Comparison of ENCODE assay signal across 7 cellular contexts in genomic region chr5:151081426-151082273, GRCh38. TPM values are rescaled to one million over a fixed set of nuclear protein-coding genes. Genes with fewer than 3 reads are reported as not detected.
A peak's percentile ranks its signal among the peaks of the same experiment; 100 is the strongest.
DNase-seq lines count a peak whose midpoint lies in the region; ATAC-seq, FAIRE-seq and TF ChIP-seq lines count a peak whose summit lies in the region.

No MANE protein-coding gene starts in this region.

- no peak overlapping the region for H2BK5ac ChIP-seq in H9 (ENCODE audit: insufficient read length, low read length)

- H4K8ac ChIP-seq in H9 (replicated peaks; ENCODE audit: insufficient read length, low read depth, low read length) = no peak overlapping the region

- no peak for DNase-seq in H9
- no peak for DNase-seq in OCI-LY7 (ENCODE audit: low spot score)
- DNase-seq in dermis microvascular lymphatic vessel endothelial cell (ENCODE audit: low read depth in 2 of 2) = peak; percentile 80 to 88
- DNase-seq in naive thymus-derived CD8-positive, alpha-beta T cell = no peak
- no peak for DNase-seq in frontal cortex (ENCODE audit: low spot score in 2 of 2)
- DNase-seq in effector CD8-positive, alpha-beta T cell (lab: John Stamatoyannopoulos, UW) = no peak

- H3K36me3 Mint-ChIP-seq in H9 (ENCODE audit: insufficient read depth in 1 of 3, low read depth in 3 of 3) = no peaks in the 10 kb centered on the region; a peak in 2 of 7 replicates
- H3K36me3 Mint-ChIP-seq in naive thymus-derived CD8-positive, alpha-beta T cell = peaks cover 0 to 10% (median 5%) of the 10 kb centered on the region in 3 donors

- H3K14ac ChIP-seq in H9 (ENCODE audit: insufficient read depth, low read length) = peak overlapping the region; percentile 85

- H4K5ac ChIP-seq in H9 (ENCODE audit: insufficient read length, low read depth, low read length) = no peak overlapping the region

- no peaks in the 10 kb centered on the region for H3K79me1 ChIP-seq in H9 (ENCODE audit: insufficient read depth, low read depth, low read length, poor library complexity, severe bottlenecking)

- H3K18ac ChIP-seq in H9 (ENCODE audit: insufficient read length, low read depth, low read length) = peak overlapping the region; percentile 67

- H3K9me2 ChIP-seq in OCI-LY7 (ENCODE audit: insufficient read depth, low read length) = no peaks in the 10 kb centered on the region

- H4K91ac ChIP-seq in H9 (ENCODE audit: insufficient read length, low read depth, low read length) = no peak overlapping the region

- TSS peak; percentile 92 for BruUV-seq in OCI-LY7 (replicated peaks; lab: Mats Ljungman, UMichigan)

- no CpG with 5 or more reads among the region's 15 CpGs for WGBS in H9 (ENCODE audit: extremely low coverage, insufficient read length, low lambda C conversion rate)

- H3K4me3 Mint-ChIP-seq in H9 = peak overlapping the region; percentile 76 to 87
- peak overlapping the region; percentile 82 to 93 (median 88) for H3K4me3 Mint-ChIP-seq in naive thymus-derived CD8-positive, alpha-beta T cell

- FAIRE-seq in frontal cortex (lab: Jason Lieb, UNC) = no peak

- TF ChIP-seq CTCF in H9 (conservative IDR thresholded peaks at IDR 0.05) = no peak
- TF ChIP-seq CTCF in OCI-LY7 (conservative IDR thresholded peaks at IDR 0.05; ENCODE audit: low read length) = no peak

- peak overlapping the region in 2 of 3 experiments; percentile 83 to 95; a peak in 4 of 7 replicates for H3K27ac Mint-ChIP-seq in H9
- H3K27ac Mint-ChIP-seq in naive thymus-derived CD8-positive, alpha-beta T cell = peak overlapping the region; percentile 75 to 97 (median 92)

- no peak overlapping the region for H2BK15ac ChIP-seq in H9 (ENCODE audit: low read depth, low read length)

- peaks cover 1% of the 10 kb centered on the region for H3K27me3 Mint-ChIP-seq in H9 (ENCODE audit: low read depth)
- no peaks in the 10 kb centered on the region for H3K27me3 Mint-ChIP-seq in naive thymus-derived CD8-positive, alpha-beta T cell

- H3K9me3 ChIP-seq in H9 (ENCODE audit: control insufficient read depth, low read depth, low read length) = no peaks in the 10 kb centered on the region
- no peaks in the 10 kb centered on the region for H3K9me3 ChIP-seq in OCI-LY7 (ENCODE audit: low read length)

- no peaks in the 10 kb centered on the region for H3K9me3 Mint-ChIP-seq in H9
- H3K9me3 Mint-ChIP-seq in naive thymus-derived CD8-positive, alpha-beta T cell = no peaks in the 10 kb centered on the region

- peak overlapping the region; percentile 10 for H2BK12ac ChIP-seq in H9 (ENCODE audit: insufficient read length, low read depth, low read length)

- ATAC-seq in naive thymus-derived CD8-positive, alpha-beta T cell = no peak
- ATAC-seq in GM21367 (IDR thresholded peaks at IDR 0.05; ENCODE audit: unreplicated experiment) = no peak

- H3K4me1 Mint-ChIP-seq in H9 = peaks cover 25 to 28% of the 10 kb centered on the region in 2 experiments
- H3K4me1 Mint-ChIP-seq in naive thymus-derived CD8-positive, alpha-beta T cell = peaks cover 33 to 89% (median 59%) of the 10 kb centered on the region in 4 donors

- H3K4me3 ChIP-seq in OCI-LY7 (ENCODE audit: low read depth, low read length, poor library complexity, severe bottlenecking) = peak overlapping the region; percentile 88

- no peak overlapping the region for H3K23ac ChIP-seq in H9 (ENCODE audit: insufficient read length, low read depth, low read length)

- H3K23me2 ChIP-seq in H9 (ENCODE audit: insufficient read length, low read depth, low read length, poor library complexity, severe bottlenecking) = peaks cover 5% of the 10 kb centered on the region

- peak overlapping the region; percentile 62 for H3K9ac ChIP-seq in H9 (ENCODE audit: extremely low read depth, insufficient read length, low read length)

- no peak overlapping the region for H2AK5ac ChIP-seq in H9 (ENCODE audit: insufficient read length, low read length)

- H4K20me1 ChIP-seq in H9 (ENCODE audit: control insufficient read depth, insufficient read depth, insufficient read length) = no peaks in the 10 kb centered on the region
- H4K20me1 ChIP-seq in OCI-LY7 (ENCODE audit: insufficient read depth, low read length) = peaks cover 13% of the 10 kb centered on the region; the same call in 1 of the 2 replicates

- H2BK20ac ChIP-seq in H9 (ENCODE audit: low read depth, low read length, poor library complexity, severe bottlenecking) = no peak overlapping the region

- H3K36me3 ChIP-seq in OCI-LY7 (ENCODE audit: insufficient read depth, low read length) = peaks cover 17% of the 10 kb centered on the region

- no peak overlapping the region for H3K4ac ChIP-seq in H9 (ENCODE audit: low read depth, low read length)

- intact Hi-C loops in OCI-LY7 (cut with micrococcal nuclease; ENCODE audit: unreplicated experiment) = loop anchor here (1.0 to 2.0 kb wide), 2 partner anchors 43 to 171 kb away; no protein-coding TSS in a partner anchor

- H3K4me1 ChIP-seq in H9 (ENCODE audit: insufficient read depth, low read length) = no peaks in the 10 kb centered on the region
- peaks cover 67% of the 10 kb centered on the region for H3K4me1 ChIP-seq in OCI-LY7 (ENCODE audit: insufficient read depth, low read length, poor library complexity, severe bottlenecking)

- H3K4me2 ChIP-seq in H9 (ENCODE audit: insufficient read depth, insufficient read length, low read length) = peak overlapping the region; percentile 67
- peak overlapping the region; percentile 96 for H3K4me2 ChIP-seq in OCI-LY7 (ENCODE audit: low read length)

- peak overlapping the region; percentile 29 for H3K27ac ChIP-seq in H9 (ENCODE audit: insufficient read length, low read depth, low read length)
- peak overlapping the region; percentile 75 for H3K27ac ChIP-seq in OCI-LY7 (ENCODE audit: low read depth, low read length, poor library complexity, severe bottlenecking)

- no peak overlapping the region for H3T11ph ChIP-seq in H9 (ENCODE audit: low read length)

- no peaks in the 10 kb centered on the region for H3K27me3 ChIP-seq in H9 (ENCODE audit: insufficient read depth, low read length)

- CTCF ChIA-PET in OCI-LY7 (lab: Charles Lee; ENCODE audit: unreplicated experiment) = interaction anchor here (0.6 to 1.0 kb wide), 3 partner anchors 33 to 67 kb away, joined by 3 read pairs; no protein-coding TSS in a partner anchor

- H3K56ac ChIP-seq in H9 (ENCODE audit: insufficient read length, low read depth, low read length) = no peak overlapping the region

- H3K79me2 ChIP-seq in H9 (ENCODE audit: insufficient read depth, low read length) (peaks cover 2% of the 10 kb centered on the region; the same call in 1 of the 2 replicates), OCI-LY7 (ENCODE audit: insufficient read depth, low read depth, low read length) (peaks cover 36% of the 10 kb centered on the region)

- H2AFZ ChIP-seq in H9 (ENCODE audit: low read length) = no peak overlapping the region
- H2AFZ ChIP-seq in OCI-LY7 (ENCODE audit: low read length) = peak overlapping the region; percentile 81

- no peak overlapping the region for H2BK120ac ChIP-seq in H9 (ENCODE audit: low read depth, low read length, poor library complexity, severe bottlenecking)

- POLR2A ChIA-PET in OCI-LY7 (lab: Charles Lee) = interaction anchor here (0.5 to 1.9 kb wide), 14 partner anchors 8 to 671 kb away, joined by 3 to 11 read pairs (median 4); partner anchors contain the start of gene GM2A
- POLR2A ChIA-PET in naive thymus-derived CD8-positive, alpha-beta T cell (lab: Charles Lee) = interaction anchor here (0.6 to 3.6 kb wide), 14 partner anchors 8 to 171 kb away, joined by 3 to 22 read pairs (median 6); partner anchors contain the start of gene GM2A

RNA-seq across cellular contexts. Expression of gene TNIP1, which starts 0.8 kb away (rescaled TPM):
- total RNA-seq in H9 (2021) (40.8 and 43.7 TPM in 2 replicates), OCI-LY7 (2022) (76.3 and 77.5 TPM in 2 replicates), dermis microvascular lymphatic vessel endothelial cell (69.1 and 93.1 TPM in 2 replicates), frontal cortex (15.1 TPM)
- total RNA-seq in OCI-LY7 (2014; rRNA removed; shearing (Covaris generic)) = 51.4 and 55.9 TPM in 2 replicates
- total RNA-seq in naive thymus-derived CD8-positive, alpha-beta T cell = 100 to 1,000 TPM; 138 to 140 TPM
- 10 to 100 TPM; 25.6 to 37.5 (median 29.8) TPM for polyA plus RNA-seq in naive thymus-derived CD8-positive, alpha-beta T cell

Comparison
In these comparisons a context has a peak if more than half of its experiments do, and no peak if none do; other contexts are left out.
1. DNase-seq: peak in dermis microvascular lymphatic vessel endothelial cell (2 of 2); none in H9 (single experiment), OCI-LY7 (single experiment), naive thymus-derived CD8-positive, alpha-beta T cell (0 of 10), frontal cortex (0 of 2) and effector CD8-positive, alpha-beta T cell (single experiment).